In the genomic region with DNA sequence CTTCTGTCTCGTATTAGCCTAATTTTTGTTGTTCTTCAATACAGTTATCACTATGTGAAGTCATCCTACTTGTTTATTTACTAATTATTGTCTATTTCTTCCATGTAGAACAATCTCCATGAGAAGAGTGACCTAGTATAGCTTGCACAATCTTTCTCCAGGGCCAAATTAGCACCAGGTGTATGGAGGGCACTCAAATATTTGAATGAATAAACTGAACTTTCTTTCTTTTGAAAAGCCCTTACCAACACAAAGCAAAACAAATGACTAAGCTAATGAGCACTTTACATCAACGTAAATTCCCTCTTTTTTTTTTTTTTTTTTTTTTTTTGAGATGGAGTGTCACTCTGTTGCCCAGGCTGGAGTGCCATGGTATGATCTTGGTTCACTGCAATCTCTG, we compare ENCODE assay signal across 22 cellular contexts.
"Had no signal": no experiment of that assay in that cellular context is flagged by ENCODE, and none has a peak within 500 bp of the region (broad histone marks: within the 10 kb centered on the region; RNA-seq: fewer than 3 reads in every experiment).

No MANE protein-coding gene starts in this region.

- ATAC-seq: activated T-cell treated with anti-CD3 and anti-CD28 coated beads, Interleukin-2, amount 50 U/mL, for 72 hours; naive thymus-derived CD4-positive, alpha-beta T cell had no signal

- H3K36me3 Mint-ChIP-seq: activated CD4-positive, alpha-beta memory T cell treated with anti-CD3 and anti-CD28 coated beads for 36 hours; activated naive CD4-positive, alpha-beta T cell treated with anti-CD3 and anti-CD28 coated beads, Interleukin-2, amount 10 ng/mL, durations not matched to agents 7 days and 5 days; naive thymus-derived CD4-positive, alpha-beta T cell had no signal

- H3K27ac Mint-ChIP-seq: activated B cell treated with CpG ODN at 0.5 μM for 24 hours; activated CD4-positive, alpha-beta memory T cell treated with anti-CD3 and anti-CD28 coated beads for 36 hours; activated naive CD4-positive, alpha-beta T cell treated with anti-CD3 and anti-CD28 coated beads, Interleukin-2, amount 10 ng/mL, durations not matched to agents 7 days and 5 days; activated T-cell treated with anti-CD3 and anti-CD28 coated beads, Interleukin-2, amount 50 U/mL, for 72 hours; stimulated activated naive CD8-positive, alpha-beta T cell treated with anti-CD3 and anti-CD28 coated beads, Interleukin-15, Interleukin-2, amounts not matched to agents 100 ng/mL and 50 ng/mL, for 24 hours had no signal

- H3K4me1 Mint-ChIP-seq: activated B cell treated with CpG ODN at 0.5 μM for 24 hours; activated naive CD4-positive, alpha-beta T cell treated with anti-CD3 and anti-CD28 coated beads, Interleukin-2, amount 10 ng/mL, durations not matched to agents 7 days and 5 days; naive thymus-derived CD4-positive, alpha-beta T cell; neural crest cell had no signal

- DNase-seq: activated B cell treated with CpG ODN at 0.5 μM for 24 hours; activated CD4-positive, alpha-beta memory T cell treated with anti-CD3 and anti-CD28 coated beads for 36 hours; activated CD4-positive, alpha-beta T cell treated with anti-CD3 and anti-CD28 coated beads for 4 hours; activated effector memory CD4-positive, alpha-beta T cell treated with Interleukin-2 at 50 U/mL for 16 hours; activated naive CD4-positive, alpha-beta T cell treated with anti-CD3 and anti-CD28 coated beads, Interleukin-2, amount 10 ng/mL, durations not matched to agents 7 days and 5 days; activated T-cell treated with anti-CD3 and anti-CD28 coated beads, Interleukin-2, amount 50 U/mL, for 72 hours; brain microvascular endothelial cell; central memory CD4-positive, alpha-beta T cell; dermis blood vessel endothelial cell; effector CD8-positive, alpha-beta T cell; erythroblast; foreskin melanocyte; kidney; naive thymus-derived CD4-positive, alpha-beta T cell; occipital lobe; right lobe of liver; stimulated activated CD4-positive, alpha-beta T cell treated with anti-CD3 and anti-CD28 coated beads, Interleukin-1b, Interleukin-23, amount 100 ng/mL, for 48 hours; substantia nigra; T1000; tibial artery had no signal

- H3K4me3 Mint-ChIP-seq: activated B cell treated with CpG ODN at 0.5 μM for 24 hours; activated CD4-positive, alpha-beta memory T cell treated with anti-CD3 and anti-CD28 coated beads for 36 hours; activated naive CD4-positive, alpha-beta T cell treated with anti-CD3 and anti-CD28 coated beads, Interleukin-2, amount 10 ng/mL, durations not matched to agents 7 days and 5 days; activated T-cell treated with anti-CD3 and anti-CD28 coated beads, Interleukin-2, amount 50 U/mL, for 72 hours; naive thymus-derived CD4-positive, alpha-beta T cell; neural crest cell; stimulated activated naive CD8-positive, alpha-beta T cell treated with anti-CD3 and anti-CD28 coated beads, Interleukin-15, Interleukin-2, amounts not matched to agents 100 ng/mL and 50 ng/mL, for 24 hours had no signal

- H3K9me3 Mint-ChIP-seq: activated B cell treated with CpG ODN at 0.5 μM for 24 hours; activated CD4-positive, alpha-beta memory T cell treated with anti-CD3 and anti-CD28 coated beads for 36 hours; activated naive CD4-positive, alpha-beta T cell treated with anti-CD3 and anti-CD28 coated beads, Interleukin-2, amount 10 ng/mL, durations not matched to agents 7 days and 5 days; activated T-cell treated with anti-CD3 and anti-CD28 coated beads, Interleukin-2, amount 50 U/mL, for 72 hours; naive thymus-derived CD4-positive, alpha-beta T cell; neural crest cell; stimulated activated naive CD8-positive, alpha-beta T cell treated with anti-CD3 and anti-CD28 coated beads, Interleukin-15, Interleukin-2, amounts not matched to agents 100 ng/mL and 50 ng/mL, for 24 hours had no signal

- H3K27me3 Mint-ChIP-seq: activated CD4-positive, alpha-beta memory T cell treated with anti-CD3 and anti-CD28 coated beads for 36 hours had no signal
